Comparison of ENCODE assay signal across 8 cellular contexts in genomic region chr22:21982338-21982965, GRCh38. TPM values are rescaled to one million over a fixed set of nuclear protein-coding genes. Genes with fewer than 3 reads are reported as not detected.
DNase-seq lines count a peak whose midpoint lies in the region; ATAC-seq and TF ChIP-seq lines count a peak whose summit lies in the region.

TSS of gene TOP3B (minus strand) at chr22:21982787. CDS start at chr22:21975709, 7,078 bp downstream.

- H3K4ac ChIP-seq in mesendoderm (ENCODE audit: low read depth, low read length): peak within 1 kb of the TSS; percentile 94

- no peak within 1 kb of the TSS for H2AK5ac ChIP-seq in mesendoderm (ENCODE audit: low read length)

- no peaks in the 10 kb centered on the region for H3K9me3 ChIP-seq in endocrine pancreas (ENCODE audit: control insufficient read depth, low read length)

- peak within 1 kb of the TSS; percentile 91 for H3K27ac ChIP-seq in HL-60 (replicated peaks)
- no peak within 1 kb of the TSS for H3K27ac ChIP-seq in mesendoderm (ENCODE audit: low read depth, low read length)

- peaks cover 5% of the 10 kb centered on the region for H3K79me1 ChIP-seq in mesendoderm (ENCODE audit: low read length)

- peaks cover 7% of the 10 kb centered on the region for H3K79me2 ChIP-seq in mesendoderm (ENCODE audit: control insufficient read depth, insufficient read depth, low read length)

- no peak within 1 kb of the TSS for H2BK120ac ChIP-seq in mesendoderm (ENCODE audit: low read depth, low read length)

- H3K36me3 ChIP-seq in endocrine pancreas (ENCODE audit: control insufficient read depth, insufficient read depth, low read length): no peaks in the 10 kb centered on the region
- H3K36me3 ChIP-seq in mesendoderm (ENCODE audit: control insufficient read depth, insufficient read depth, low read length): no peaks in the 10 kb centered on the region

- H3K4me3 ChIP-seq in GM12875 (ENCODE audit: low read depth, low read length) (peak within 1 kb of the TSS; percentile 93), HL-60 (replicated peaks; ENCODE audit: insufficient read depth, low read length) (peak within 1 kb of the TSS; percentile 99), endocrine pancreas (ENCODE audit: control insufficient read depth, insufficient read depth, low read length) (peak within 1 kb of the TSS; percentile 66), mesendoderm (ENCODE audit: low read length) (peak within 1 kb of the TSS; percentile 86)

- no peak within 1 kb of the TSS for H2BK15ac ChIP-seq in mesendoderm (replicated peaks; ENCODE audit: low read depth)

- no peak for ATAC-seq in GM18858 (IDR thresholded peaks at IDR 0.05; ENCODE audit: unreplicated experiment)

- H3K27me3 ChIP-seq in HL-60 (ENCODE audit: insufficient read depth, poor library complexity, severe bottlenecking) (no peaks in the 10 kb centered on the region), endocrine pancreas (ENCODE audit: control insufficient read depth, insufficient read depth, low read length) (no peaks in the 10 kb centered on the region), mesendoderm (ENCODE audit: insufficient read depth, low read length, poor library complexity) (no peaks in the 10 kb centered on the region)

- no peak within 1 kb of the TSS for H2BK5ac ChIP-seq in mesendoderm (ENCODE audit: low read length)

- H3K23ac ChIP-seq in mesendoderm (ENCODE audit: low read length): peak within 1 kb of the TSS; percentile 66

- H3K9ac ChIP-seq in endocrine pancreas (ENCODE audit: control insufficient read depth, insufficient read depth, low read length) (peak within 1 kb of the TSS; percentile 99), mesendoderm (ENCODE audit: low read length) (peak within 1 kb of the TSS; percentile 89)

- no peak within 1 kb of the TSS for H4K5ac ChIP-seq in mesendoderm (ENCODE audit: low read length)

- WGBS in mesendoderm (ENCODE audit: extremely low coverage, insufficient coverage, low lambda C conversion rate): no CpG with 5 or more reads among the region's 54 CpGs

- no peak for TF ChIP-seq CTCF in GM12875 (IDR thresholded peaks at IDR 0.05; ENCODE audit: borderline replicate concordance, insufficient read depth, low read depth, low read length)
- TF ChIP-seq CTCF in HL-60 (IDR thresholded peaks at IDR 0.05; ENCODE audit: insufficient read depth, low read length): no peak

- H3K56ac ChIP-seq in mesendoderm (ENCODE audit: low read length): peak within 1 kb of the TSS; percentile 96

- peak; percentile 66 to 87 for DNase-seq in HL-60 (ENCODE audit: low read depth in 1 of 2, low spot score in 1 of 2)
- DNase-seq in NOMO-1 treated with DMSO at 0.1 percent for 48 hours (lab: John Stamatoyannopoulos, UW; ENCODE audit: unreplicated experiment): peak; percentile 70
- peak; percentile 70 to 85 (median 79) for DNase-seq in activated CD8-positive, alpha-beta memory T cell treated with anti-CD3 and anti-CD28 coated beads for 48 hours (ENCODE audit: low read depth in 2 of 3, low spot score in 2 of 3)
- DNase-seq in mesendoderm: peak; percentile 71
- peak; percentile 63 for DNase-seq in stimulated activated CD8-positive, alpha-beta memory T cell treated with anti-CD3 and anti-CD28 coated beads, Interleukin-12 subunit alpha, Interleukin-12 subunit beta, amount 100 ng/mL, for 24 hours (ENCODE audit: extremely low read depth)

- H3K4me1 ChIP-seq in endocrine pancreas (ENCODE audit: control insufficient read depth, insufficient read depth, low read length): no peaks in the 10 kb centered on the region
- no peaks in the 10 kb centered on the region for H3K4me1 ChIP-seq in mesendoderm (ENCODE audit: control insufficient read depth, low read depth, low read length)

- H4K8ac ChIP-seq in mesendoderm (ENCODE audit: low read depth, low read length): no peak within 1 kb of the TSS

- H3K4me2 ChIP-seq in mesendoderm (ENCODE audit: low read length): peak within 1 kb of the TSS; percentile 96

- peak within 1 kb of the TSS; percentile 85 for H3K18ac ChIP-seq in mesendoderm (ENCODE audit: low read length)

RNA-seq across cellular contexts. Expression of gene TOP3B, which starts in this region (rescaled TPM):
- polyA plus RNA-seq in mesendoderm (2013, experiment 1 of 2): 21.9 TPM
- polyA plus RNA-seq in mesendoderm (2013, experiment 2 of 2): 23.7 TPM
